Comparison of ENCODE assay signal across 28 cellular contexts in the genomic region with DNA sequence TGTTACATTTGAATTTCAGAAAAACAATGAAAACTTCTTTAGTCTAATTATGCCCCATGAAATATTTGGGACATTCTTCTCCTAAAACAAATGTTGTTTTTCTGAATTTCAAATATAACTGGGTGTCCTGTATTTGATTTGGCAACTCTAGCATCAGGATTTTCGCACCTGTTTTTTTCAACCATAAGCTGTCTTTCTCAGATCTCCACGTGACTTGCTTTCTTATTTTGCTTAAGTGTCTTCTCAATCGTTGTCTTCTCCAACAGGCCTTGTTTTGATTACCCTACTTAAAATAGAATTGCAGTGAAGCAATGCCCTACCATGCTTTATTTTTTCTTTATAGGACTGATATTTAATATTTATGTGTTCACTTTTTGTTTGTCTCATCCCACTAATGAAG.
"Had no signal": no experiment of that assay in that cellular context is flagged by ENCODE, and none has a peak within 500 bp of the region (broad histone marks: within the 10 kb centered on the region; RNA-seq: fewer than 3 reads in every experiment).

No MANE protein-coding gene starts in this region.

- H3K36me3 ChIP-seq: adrenal gland, colonic mucosa, esophagus squamous epithelium, gastroesophageal sphincter, WERI-Rb-1 had no signal

- H3K4me3 ChIP-seq: adrenal gland, body of pancreas, colonic mucosa, esophagus squamous epithelium, gastroesophageal sphincter had no signal

- DNase-seq: activated B cell treated with CpG ODN at 0.5 μM for 24 hours; activated CD4-positive, alpha-beta T cell treated with anti-CD3 and anti-CD28 coated beads for 48 hours; activated CD4-positive, alpha-beta T cell treated with anti-CD3 and anti-CD28 coated beads, Interleukin-2, amount 50 U/mL, for 1 hour; activated CD4-positive, alpha-beta T cell treated with anti-CD3 and anti-CD28 coated beads, Interleukin-2, amount 50 U/mL, for 48 hours; activated CD8-positive, alpha-beta memory T cell treated with anti-CD3 and anti-CD28 coated beads for 24 hours; activated CD8-positive, alpha-beta T cell treated with anti-CD3 and anti-CD28 coated beads for 36 hours; activated effector memory CD4-positive, alpha-beta T cell treated with Interleukin-2 at 50 U/mL for 16 hours; activated gamma-delta T cell treated with Interleukin-2 at 50 U/mL for 16 hours; activated naive CD4-positive, alpha-beta T cell treated with Interleukin-2 at 50 U/mL for 16 hours; activated naive CD8-positive, alpha-beta T cell treated with anti-CD3 and anti-CD28 coated beads for 36 hours; activated naive CD8-positive, alpha-beta T cell treated with anti-CD3 and anti-CD28 coated beads, Interleukin-2, amount 50 U/mL, for 24 hours; activated T-cell treated with anti-CD3 and anti-CD28 coated beads, Interleukin-2, amount 50 U/mL, for 4 hours; adrenal gland; amygdala; aorta; body of pancreas; central memory CD4-positive, alpha-beta T cell; cerebellar nuclear complex; colonic mucosa; effector CD8-positive, alpha-beta T cell; esophagus squamous epithelium; foreskin melanocyte; T-helper 1 cell; T-helper 17 cell; T1000; WERI-Rb-1 had no signal

- H3K27me3 ChIP-seq: adrenal gland, body of pancreas, colonic mucosa, esophagus squamous epithelium, gastroesophageal sphincter had no signal

- H3K4me1 ChIP-seq: adrenal gland, body of pancreas, colonic mucosa, esophagus squamous epithelium, gastroesophageal sphincter had no signal

- H3K27ac ChIP-seq: adrenal gland, body of pancreas, colonic mucosa, epithelial cell of prostate, esophagus squamous epithelium, gastroesophageal sphincter, WERI-Rb-1 had no signal

- H3K9me3 ChIP-seq: adrenal gland, body of pancreas, colonic mucosa, esophagus squamous epithelium, gastroesophageal sphincter had no signal
